In genomic region chr3:188198760-188199327, GRCh38 we compare ENCODE assay signal across 1 cellular context.
TF ChIP-seq lines count a peak whose summit lies in the region.

No MANE protein-coding gene starts in this region.

TF ChIP-seq in SK-N-SH, 30 proteins besides CTCF, POLR2A, EP300 and RAD21:
- TF ChIP-seq, protein P1, sequence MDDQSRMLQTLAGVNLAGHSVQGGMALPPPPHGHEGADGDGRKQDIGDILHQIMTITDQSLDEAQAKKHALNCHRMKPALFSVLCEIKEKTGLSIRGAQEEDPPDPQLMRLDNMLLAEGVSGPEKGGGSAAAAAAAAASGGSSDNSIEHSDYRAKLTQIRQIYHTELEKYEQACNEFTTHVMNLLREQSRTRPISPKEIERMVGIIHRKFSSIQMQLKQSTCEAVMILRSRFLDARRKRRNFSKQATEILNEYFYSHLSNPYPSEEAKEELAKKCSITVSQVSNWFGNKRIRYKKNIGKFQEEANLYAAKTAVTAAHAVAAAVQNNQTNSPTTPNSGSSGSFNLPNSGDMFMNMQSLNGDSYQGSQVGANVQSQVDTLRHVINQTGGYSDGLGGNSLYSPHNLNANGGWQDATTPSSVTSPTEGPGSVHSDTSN (IDR thresholded peaks at IDR 0.05), result peak; percentile 60
- TF ChIP-seq TCF12 (IDR thresholded peaks at IDR 0.05) (peak; percentile 85), ELF1 (IDR thresholded peaks at IDR 0.05) (no peak)
